In genomic region chr2:96527052-96527964, GRCh38 we compare ENCODE assay signal across 8 cellular contexts. TPM values are rescaled to one million over a fixed set of nuclear protein-coding genes. Genes with fewer than 3 reads are reported as not detected.
DNase-seq lines count a peak whose midpoint lies in the region; ATAC-seq and TF ChIP-seq lines count a peak whose summit lies in the region.

No MANE protein-coding gene starts in this region.

- ATAC-seq in GM21786 (IDR thresholded peaks at IDR 0.05; ENCODE audit: unreplicated experiment), result peak; percentile 25
- peak; percentile 47 for ATAC-seq in activated B cell treated with CpG ODN at 0.5 μM for 24 hours (ENCODE audit: low read depth)
- ATAC-seq in GM21737 (IDR thresholded peaks at IDR 0.05; ENCODE audit: unreplicated experiment), result no peak

- DNase-seq in AG09319 (ENCODE audit: extremely low read depth, low read depth) (no peak), activated B cell treated with CpG ODN at 0.5 μM for 24 hours (peak; percentile 57), dermis blood vessel endothelial cell (peak; percentile 67), superior temporal gyrus (ENCODE audit: extremely low spot score) (peak; percentile 22), PC-9 (no peak)

- H3K4me1 Mint-ChIP-seq in activated B cell treated with CpG ODN at 0.5 μM for 24 hours, result peaks cover 55% of the 10 kb centered on the region

- no peaks in the 10 kb centered on the region for H4K20me1 ChIP-seq in PC-9 (ENCODE audit: insufficient read depth)

- CTCF ChIA-PET in activated B cell treated with CpG ODN at 0.5 μM for 24 hours (lab: Charles Lee) (interaction anchor here (0.7 to 4.5 kb wide), 8 partner anchors 11 to 120 kb away, joined by 3 to 34 read pairs (median 3); partner anchors contain the start of gene NEURL3), PC-9 (lab: Charles Lee) (no interaction called here)

- H3K4me3 ChIP-seq in muscle layer of duodenum (ENCODE audit: low read depth in 1 of 2, low read length in 2 of 2), result peak overlapping the region; percentile 43 to 55
- no peak overlapping the region for H3K4me3 ChIP-seq in PC-9

- TF ChIP-seq CTCF in AG09319 (IDR thresholded peaks at IDR 0.05; ENCODE audit: low read depth, low read length) (peak; percentile 44), activated B cell treated with CpG ODN at 0.5 μM for 24 hours (IDR thresholded peaks at IDR 0.05) (no peak), PC-9 (conservative IDR thresholded peaks at IDR 0.05) (no peak)

- H3K9me3 ChIP-seq in muscle layer of duodenum (ENCODE audit: control insufficient read depth in 1 of 2, low read length in 2 of 2), result no peaks in the 10 kb centered on the region
- no peaks in the 10 kb centered on the region for H3K9me3 ChIP-seq in PC-9 (ENCODE audit: insufficient read depth, low read depth)

- H3K27ac ChIP-seq in muscle layer of duodenum (ENCODE audit: low read length) (peak overlapping the region; percentile 46), PC-9 (no peak overlapping the region)

- intact Hi-C loops in activated B cell treated with CpG ODN at 0.5 μM for 24 hours (cut with micrococcal nuclease) (loop anchor here (1.0 kb wide), 2 partner anchors 18 to 27 kb away; no protein-coding TSS in a partner anchor), PC-9 (cut with micrococcal nuclease; ENCODE audit: unreplicated experiment) (no loop called here)

- no peaks in the 10 kb centered on the region for H3K36me3 Mint-ChIP-seq in activated B cell treated with CpG ODN at 0.5 μM for 24 hours (ENCODE audit: low read depth)

- H3F3A ChIP-seq in PC-9 (ENCODE audit: insufficient read depth, low read depth), result no peaks in the 10 kb centered on the region; the same call in 1 of the 2 replicates

- H2AFZ ChIP-seq in PC-9, result no peak overlapping the region

- POLR2A ChIA-PET in activated B cell treated with CpG ODN at 0.5 μM for 24 hours (lab: Charles Lee) (interaction anchor here (0.5 to 5.2 kb wide), 23 partner anchors 8 to 1434 kb away, joined by 3 to 161 read pairs (median 5); partner anchors contain the start of genes ARID5A, CNNM4, KANSL3 and NCAPH), PC-9 (lab: Charles Lee; ENCODE audit: unreplicated experiment) (no interaction called here)

- no peaks in the 10 kb centered on the region for H3K36me3 ChIP-seq in muscle layer of duodenum (ENCODE audit: control insufficient read depth in 1 of 2, insufficient read depth in 2 of 2, low read length in 2 of 2)
- no peaks in the 10 kb centered on the region for H3K36me3 ChIP-seq in PC-9 (ENCODE audit: low read depth)

- H3K4me3 Mint-ChIP-seq in activated B cell treated with CpG ODN at 0.5 μM for 24 hours, result peak overlapping the region; percentile 83

- H3K79me2 ChIP-seq in PC-9 (ENCODE audit: low read depth), result no peaks in the 10 kb centered on the region

- H3K4me2 ChIP-seq in PC-9, result no peak overlapping the region

- peaks cover 3% of the 10 kb centered on the region for H3K27me3 Mint-ChIP-seq in activated B cell treated with CpG ODN at 0.5 μM for 24 hours

- no peaks in the 10 kb centered on the region for H3K27me3 ChIP-seq in muscle layer of duodenum (ENCODE audit: low read depth, low read length)
- peaks cover 31% of the 10 kb centered on the region; the same call in 1 of the 2 replicates for H3K27me3 ChIP-seq in PC-9 (ENCODE audit: insufficient read depth, low read depth)

- H3K9me3 Mint-ChIP-seq in activated B cell treated with CpG ODN at 0.5 μM for 24 hours, result no peaks in the 10 kb centered on the region

- peaks cover 5 to 7% of the 10 kb centered on the region in 2 donors for H3K4me1 ChIP-seq in muscle layer of duodenum (ENCODE audit: control insufficient read depth in 1 of 2, insufficient read depth in 2 of 2, low read length in 2 of 2)
- peaks cover 8% of the 10 kb centered on the region for H3K4me1 ChIP-seq in PC-9 (replicated peaks; ENCODE audit: insufficient read depth)

- no TSS peak for BruUV-seq in PC-9 (replicated peaks; lab: Mats Ljungman, UMichigan)

- no peaks in the 10 kb centered on the region for H3K9me2 ChIP-seq in PC-9 (ENCODE audit: insufficient read depth)

- peak overlapping the region; percentile 83 for H3K27ac Mint-ChIP-seq in activated B cell treated with CpG ODN at 0.5 μM for 24 hours

RNA-seq across cellular contexts. Expression of gene ARID5A, which starts 9.2 kb away (rescaled TPM):
- 73.4 and 83.5 TPM in 2 replicates for total RNA-seq in activated B cell treated with CpG ODN at 0.5 μM for 24 hours
- total RNA-seq in dermis blood vessel endothelial cell, result 11.4 and 15.4 TPM in 2 replicates
- 5.1 and 6.0 TPM in 2 replicates for total RNA-seq in PC-9 (2021)

RNA-seq across cellular contexts. Expression of gene NEURL3, which starts 22.2 kb away (rescaled TPM):
- not detected in 2 replicates for total RNA-seq in activated B cell treated with CpG ODN at 0.5 μM for 24 hours
- total RNA-seq in dermis blood vessel endothelial cell, result 0.05 and 0.51 TPM in 2 replicates
- 0.48 and 0.63 TPM in 2 replicates for total RNA-seq in PC-9 (2021)

Comparison
In these comparisons a context has a peak if more than half of its experiments do, and no peak if none do; other contexts are left out.
1. DNase-seq: peak in activated B cell treated with CpG ODN at 0.5 μM for 24 hours (single experiment), dermis blood vessel endothelial cell (single experiment) and superior temporal gyrus (single experiment); none in AG09319 (single experiment) and PC-9 (0 of 2).